1 cellular context compared by ENCODE assay signal in genomic region chr17:75940727-75941441, GRCh38.
TF ChIP-seq lines count a peak whose summit lies in the region.

A gene with protein sequence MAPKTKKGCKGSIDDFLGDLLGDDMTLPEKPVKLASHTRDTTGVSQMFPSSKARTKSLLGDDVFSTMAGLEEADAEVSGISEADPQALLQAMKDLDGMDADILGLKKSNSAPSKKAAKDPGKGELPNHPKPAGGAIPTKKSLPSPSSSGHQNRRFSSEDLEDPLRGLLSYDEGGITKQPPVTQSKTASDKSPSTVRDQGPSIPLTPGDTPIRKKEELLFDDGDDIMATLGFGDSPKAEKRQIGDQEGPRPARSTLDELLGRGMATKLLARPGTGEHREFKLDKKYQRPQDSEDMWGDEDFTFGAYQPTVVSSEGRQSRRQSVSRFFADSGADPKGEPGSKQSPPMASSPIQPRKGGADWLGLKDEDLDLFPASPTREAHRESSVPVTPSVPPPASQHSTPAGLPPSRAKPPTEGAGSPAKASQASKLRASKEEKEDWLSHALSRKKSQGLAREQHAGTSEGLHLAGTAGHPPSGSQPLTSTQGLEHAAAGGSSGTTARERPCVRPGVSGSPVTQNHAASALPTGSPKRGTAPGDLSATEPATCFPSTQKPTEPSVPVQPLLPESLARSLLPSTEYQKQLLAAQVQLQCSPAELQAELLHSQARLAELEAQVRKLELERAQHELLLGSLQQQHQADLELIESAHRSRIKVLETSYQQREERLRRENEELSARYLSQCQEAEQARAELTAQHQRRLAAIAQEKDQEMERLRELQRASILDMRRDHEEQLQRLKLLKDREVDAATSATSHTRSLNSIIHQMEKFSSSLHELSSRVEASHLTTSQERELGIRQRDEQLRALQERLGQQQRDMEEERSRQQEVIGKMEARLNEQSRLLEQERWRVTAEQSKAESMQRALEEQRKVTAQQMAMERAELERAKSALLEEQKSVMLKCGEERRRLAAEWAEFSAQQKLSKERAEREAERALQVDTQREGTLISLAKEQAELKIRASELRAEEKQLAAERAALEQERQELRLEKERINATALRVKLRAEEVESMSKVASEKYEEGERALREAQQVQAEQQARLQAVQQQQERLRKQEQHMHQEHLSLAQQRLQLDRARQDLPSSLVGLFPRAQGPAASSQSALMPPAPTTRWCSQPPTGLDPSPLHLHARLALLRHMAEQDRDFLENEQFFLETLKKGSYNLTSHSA (minus strand): TSS chr17:75941042. CDS start chr17:75938149, 2,893 bp downstream.

TF ChIP-seq in HepG2, 621 proteins besides CTCF, POLR2A, EP300 and RAD21 (continued from another document and continues in another):
- TF ChIP-seq, protein P1, sequence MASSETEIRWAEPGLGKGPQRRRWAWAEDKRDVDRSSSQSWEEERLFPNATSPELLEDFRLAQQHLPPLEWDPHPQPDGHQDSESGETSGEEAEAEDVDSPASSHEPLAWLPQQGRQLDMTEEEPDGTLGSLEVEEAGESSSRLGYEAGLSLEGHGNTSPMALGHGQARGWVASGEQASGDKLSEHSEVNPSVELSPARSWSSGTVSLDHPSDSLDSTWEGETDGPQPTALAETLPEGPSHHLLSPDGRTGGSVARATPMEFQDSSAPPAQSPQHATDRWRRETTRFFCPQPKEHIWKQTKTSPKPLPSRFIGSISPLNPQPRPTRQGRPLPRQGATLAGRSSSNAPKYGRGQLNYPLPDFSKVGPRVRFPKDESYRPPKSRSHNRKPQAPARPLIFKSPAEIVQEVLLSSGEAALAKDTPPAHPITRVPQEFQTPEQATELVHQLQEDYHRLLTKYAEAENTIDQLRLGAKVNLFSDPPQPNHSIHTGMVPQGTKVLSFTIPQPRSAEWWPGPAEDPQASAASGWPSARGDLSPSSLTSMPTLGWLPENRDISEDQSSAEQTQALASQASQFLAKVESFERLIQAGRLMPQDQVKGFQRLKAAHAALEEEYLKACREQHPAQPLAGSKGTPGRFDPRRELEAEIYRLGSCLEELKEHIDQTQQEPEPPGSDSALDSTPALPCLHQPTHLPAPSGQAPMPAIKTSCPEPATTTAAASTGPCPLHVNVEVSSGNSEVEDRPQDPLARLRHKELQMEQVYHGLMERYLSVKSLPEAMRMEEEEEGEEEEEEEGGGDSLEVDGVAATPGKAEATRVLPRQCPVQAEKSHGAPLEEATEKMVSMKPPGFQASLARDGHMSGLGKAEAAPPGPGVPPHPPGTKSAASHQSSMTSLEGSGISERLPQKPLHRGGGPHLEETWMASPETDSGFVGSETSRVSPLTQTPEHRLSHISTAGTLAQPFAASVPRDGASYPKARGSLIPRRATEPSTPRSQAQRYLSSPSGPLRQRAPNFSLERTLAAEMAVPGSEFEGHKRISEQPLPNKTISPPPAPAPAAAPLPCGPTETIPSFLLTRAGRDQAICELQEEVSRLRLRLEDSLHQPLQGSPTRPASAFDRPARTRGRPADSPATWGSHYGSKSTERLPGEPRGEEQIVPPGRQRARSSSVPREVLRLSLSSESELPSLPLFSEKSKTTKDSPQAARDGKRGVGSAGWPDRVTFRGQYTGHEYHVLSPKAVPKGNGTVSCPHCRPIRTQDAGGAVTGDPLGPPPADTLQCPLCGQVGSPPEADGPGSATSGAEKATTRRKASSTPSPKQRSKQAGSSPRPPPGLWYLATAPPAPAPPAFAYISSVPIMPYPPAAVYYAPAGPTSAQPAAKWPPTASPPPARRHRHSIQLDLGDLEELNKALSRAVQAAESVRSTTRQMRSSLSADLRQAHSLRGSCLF (CRISPR knock-in tag; IDR thresholded peaks at IDR 0.05; ENCODE audit: borderline replicate concordance), result no peak
- peak; percentile 95; the same call in 1 of the 2 replicates for TF ChIP-seq NRL (CRISPR knock-in tag; IDR thresholded peaks at IDR 0.05; ENCODE audit: borderline replicate concordance)
- no peak for TF ChIP-seq ZNF24 (IDR thresholded peaks at IDR 0.05)
- TF ChIP-seq KDM3A (CRISPR knock-in tag; IDR thresholded peaks at IDR 0.05; ENCODE audit: low read depth), result peak; percentile 91; the same call in 1 of the 2 replicates
- TF ChIP-seq NCOA1 (CRISPR knock-in tag; IDR thresholded peaks at IDR 0.05), result peak; percentile 98; the same call in 1 of the 2 replicates
- peak; percentile 93 for TF ChIP-seq BRD4 (CRISPR knock-in tag; IDR thresholded peaks at IDR 0.05)
- TF ChIP-seq ZNF572 (CRISPR knock-in tag; IDR thresholded peaks at IDR 0.05), result no peak
- TF ChIP-seq XRCC5 (optimal IDR thresholded peaks at IDR 0.05; ENCODE audit: low read length), result peak; percentile 98
- peak; percentile 95; the same call in 1 of the 2 replicates for TF ChIP-seq ZNF333 (CRISPR knock-in tag; IDR thresholded peaks at IDR 0.05; ENCODE audit: borderline replicate concordance)
- no peak for TF ChIP-seq ZNF33A (CRISPR knock-in tag; IDR thresholded peaks at IDR 0.05; ENCODE audit: borderline replicate concordance)
- peak; percentile 95 for TF ChIP-seq ARNT2 (CRISPR knock-in tag; IDR thresholded peaks at IDR 0.05; ENCODE audit: low read depth)
- TF ChIP-seq ZNF7 (CRISPR knock-in tag; IDR thresholded peaks at IDR 0.05), result 0 out of 2 replicates have a peak, but pooled peaks have one; percentile 18
- peak; percentile 98; the same call in 1 of the 2 replicates for TF ChIP-seq CAMTA2 (CRISPR knock-in tag; IDR thresholded peaks at IDR 0.05; ENCODE audit: borderline replicate concordance)
- 0 out of 2 replicates have a peak, but pooled peaks have one; percentile 56 for TF ChIP-seq ZNF782 (CRISPR knock-in tag; IDR thresholded peaks at IDR 0.05; ENCODE audit: borderline replicate concordance)
- TF ChIP-seq PHB2 (IDR thresholded peaks at IDR 0.05; ENCODE audit: partially characterized antibody), result no peak
- peak; percentile 91 for TF ChIP-seq SMAD3 (CRISPR knock-in tag; IDR thresholded peaks at IDR 0.05)
- peak; percentile 94; the same call in 1 of the 2 replicates for TF ChIP-seq ZNF275 (CRISPR knock-in tag; IDR thresholded peaks at IDR 0.05; ENCODE audit: borderline replicate concordance)
- no peak for TF ChIP-seq FOXK2 (IDR thresholded peaks at IDR 0.05)
- TF ChIP-seq TBX3 (IDR thresholded peaks at IDR 0.05; ENCODE audit: borderline replicate concordance), result no peak
- TF ChIP-seq SRSF4 (IDR thresholded peaks at IDR 0.05; ENCODE audit: low read depth, low read length, poor library complexity, severe bottlenecking), result peak; percentile 66
- TF ChIP-seq TMF1 (CRISPR knock-in tag; IDR thresholded peaks at IDR 0.05; ENCODE audit: low read depth), result peak; percentile 71; the same call in 1 of the 2 replicates
- TF ChIP-seq HIVEP1 (CRISPR knock-in tag; IDR thresholded peaks at IDR 0.05), result peak; percentile 93
- no peak for TF ChIP-seq ARID2 (CRISPR knock-in tag; IDR thresholded peaks at IDR 0.05; ENCODE audit: borderline replicate concordance)
- peak; percentile 100 for TF ChIP-seq AGO2 (optimal IDR thresholded peaks at IDR 0.05; ENCODE audit: low read depth, low read length)
- no peak for TF ChIP-seq ZNF17 (CRISPR knock-in tag; IDR thresholded peaks at IDR 0.05)
- TF ChIP-seq LCORL (IDR thresholded peaks at IDR 0.05), result no peak
- TF ChIP-seq LCORL (CRISPR knock-in tag; IDR thresholded peaks at IDR 0.05), result peak; percentile 88
- TF ChIP-seq USF2 (IDR thresholded peaks at IDR 0.05; ENCODE audit: low read depth, low read length), result 0 out of 2 replicates have a peak, but pooled peaks have one; percentile 3
- no peak for TF ChIP-seq USF2 (CRISPR knock-in tag; IDR thresholded peaks at IDR 0.05; ENCODE audit: borderline replicate concordance)
- no peak; the same call in 1 of the 2 replicates for TF ChIP-seq ZNF549 (CRISPR knock-in tag; IDR thresholded peaks at IDR 0.05)
- TF ChIP-seq, protein P2, sequence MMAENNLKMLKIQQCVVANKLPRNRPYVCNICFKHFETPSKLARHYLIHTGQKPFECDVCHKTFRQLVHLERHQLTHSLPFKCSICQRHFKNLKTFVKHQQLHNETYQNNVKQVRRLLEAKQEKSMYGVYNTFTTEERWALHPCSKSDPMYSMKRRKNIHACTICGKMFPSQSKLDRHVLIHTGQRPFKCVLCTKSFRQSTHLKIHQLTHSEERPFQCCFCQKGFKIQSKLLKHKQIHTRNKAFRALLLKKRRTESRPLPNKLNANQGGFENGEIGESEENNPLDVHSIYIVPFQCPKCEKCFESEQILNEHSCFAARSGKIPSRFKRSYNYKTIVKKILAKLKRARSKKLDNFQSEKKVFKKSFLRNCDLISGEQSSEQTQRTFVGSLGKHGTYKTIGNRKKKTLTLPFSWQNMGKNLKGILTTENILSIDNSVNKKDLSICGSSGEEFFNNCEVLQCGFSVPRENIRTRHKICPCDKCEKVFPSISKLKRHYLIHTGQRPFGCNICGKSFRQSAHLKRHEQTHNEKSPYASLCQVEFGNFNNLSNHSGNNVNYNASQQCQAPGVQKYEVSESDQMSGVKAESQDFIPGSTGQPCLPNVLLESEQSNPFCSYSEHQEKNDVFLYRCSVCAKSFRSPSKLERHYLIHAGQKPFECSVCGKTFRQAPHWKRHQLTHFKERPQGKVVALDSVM (CRISPR knock-in tag; IDR thresholded peaks at IDR 0.05), result peak; percentile 84; the same call in 1 of the 2 replicates
- TF ChIP-seq RFX3 (CRISPR knock-in tag; IDR thresholded peaks at IDR 0.05), result peak; percentile 91
- TF ChIP-seq, protein P3, sequence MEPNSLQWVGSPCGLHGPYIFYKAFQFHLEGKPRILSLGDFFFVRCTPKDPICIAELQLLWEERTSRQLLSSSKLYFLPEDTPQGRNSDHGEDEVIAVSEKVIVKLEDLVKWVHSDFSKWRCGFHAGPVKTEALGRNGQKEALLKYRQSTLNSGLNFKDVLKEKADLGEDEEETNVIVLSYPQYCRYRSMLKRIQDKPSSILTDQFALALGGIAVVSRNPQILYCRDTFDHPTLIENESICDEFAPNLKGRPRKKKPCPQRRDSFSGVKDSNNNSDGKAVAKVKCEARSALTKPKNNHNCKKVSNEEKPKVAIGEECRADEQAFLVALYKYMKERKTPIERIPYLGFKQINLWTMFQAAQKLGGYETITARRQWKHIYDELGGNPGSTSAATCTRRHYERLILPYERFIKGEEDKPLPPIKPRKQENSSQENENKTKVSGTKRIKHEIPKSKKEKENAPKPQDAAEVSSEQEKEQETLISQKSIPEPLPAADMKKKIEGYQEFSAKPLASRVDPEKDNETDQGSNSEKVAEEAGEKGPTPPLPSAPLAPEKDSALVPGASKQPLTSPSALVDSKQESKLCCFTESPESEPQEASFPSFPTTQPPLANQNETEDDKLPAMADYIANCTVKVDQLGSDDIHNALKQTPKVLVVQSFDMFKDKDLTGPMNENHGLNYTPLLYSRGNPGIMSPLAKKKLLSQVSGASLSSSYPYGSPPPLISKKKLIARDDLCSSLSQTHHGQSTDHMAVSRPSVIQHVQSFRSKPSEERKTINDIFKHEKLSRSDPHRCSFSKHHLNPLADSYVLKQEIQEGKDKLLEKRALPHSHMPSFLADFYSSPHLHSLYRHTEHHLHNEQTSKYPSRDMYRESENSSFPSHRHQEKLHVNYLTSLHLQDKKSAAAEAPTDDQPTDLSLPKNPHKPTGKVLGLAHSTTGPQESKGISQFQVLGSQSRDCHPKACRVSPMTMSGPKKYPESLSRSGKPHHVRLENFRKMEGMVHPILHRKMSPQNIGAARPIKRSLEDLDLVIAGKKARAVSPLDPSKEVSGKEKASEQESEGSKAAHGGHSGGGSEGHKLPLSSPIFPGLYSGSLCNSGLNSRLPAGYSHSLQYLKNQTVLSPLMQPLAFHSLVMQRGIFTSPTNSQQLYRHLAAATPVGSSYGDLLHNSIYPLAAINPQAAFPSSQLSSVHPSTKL (CRISPR knock-in tag; IDR thresholded peaks at IDR 0.05), result peak; percentile 74
- no peak for TF ChIP-seq SMAD9 (CRISPR knock-in tag; IDR thresholded peaks at IDR 0.05)
- no peak for TF ChIP-seq GPN1 (CRISPR knock-in tag; IDR thresholded peaks at IDR 0.05; ENCODE audit: borderline replicate concordance)
- TF ChIP-seq, protein P4, sequence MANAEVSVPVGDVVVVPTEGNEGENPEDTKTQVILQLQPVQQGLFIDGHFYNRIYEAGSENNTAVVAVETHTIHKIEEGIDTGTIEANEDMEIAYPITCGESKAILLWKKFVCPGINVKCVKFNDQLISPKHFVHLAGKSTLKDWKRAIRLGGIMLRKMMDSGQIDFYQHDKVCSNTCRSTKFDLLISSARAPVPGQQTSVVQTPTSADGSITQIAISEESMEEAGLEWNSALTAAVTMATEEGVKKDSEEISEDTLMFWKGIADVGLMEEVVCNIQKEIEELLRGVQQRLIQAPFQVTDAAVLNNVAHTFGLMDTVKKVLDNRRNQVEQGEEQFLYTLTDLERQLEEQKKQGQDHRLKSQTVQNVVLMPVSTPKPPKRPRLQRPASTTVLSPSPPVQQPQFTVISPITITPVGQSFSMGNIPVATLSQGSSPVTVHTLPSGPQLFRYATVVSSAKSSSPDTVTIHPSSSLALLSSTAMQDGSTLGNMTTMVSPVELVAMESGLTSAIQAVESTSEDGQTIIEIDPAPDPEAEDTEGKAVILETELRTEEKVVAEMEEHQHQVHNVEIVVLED (CRISPR knock-in tag; IDR thresholded peaks at IDR 0.05; ENCODE audit: borderline replicate concordance), result peak; percentile 93
